ENCODE assay signal across 13 cellular contexts in genomic region chr17:16446338-16446983, GRCh38. TPM values are rescaled to one million over a fixed set of nuclear protein-coding genes. Genes with fewer than 3 reads are reported as not detected.
A peak's percentile ranks its signal among the peaks of the same experiment; 100 is the strongest.
DNase-seq lines count a peak whose midpoint lies in the region; ATAC-seq and TF ChIP-seq lines count a peak whose summit lies in the region.
"Had no signal": no experiment of that assay in that cellular context is flagged by ENCODE, and none has a peak within 500 bp of the region (broad histone marks: within the 10 kb centered on the region; RNA-seq: fewer than 3 reads in every experiment).

No MANE protein-coding gene starts in this region.

- H3K27ac ChIP-seq in breast epithelium (no peak overlapping the region), psoas muscle (no peak overlapping the region)
- H3K27ac ChIP-seq: C4-2B, suprapubic skin had no signal

- H3K9me3 Mint-ChIP-seq in MCF 10A (ENCODE audit: unreplicated experiment) (no peaks in the 10 kb centered on the region), brain (no peaks in the 10 kb centered on the region), progenitor cell of endocrine pancreas (ENCODE audit: low read depth) (no peaks in the 10 kb centered on the region)
- no peaks in the 10 kb centered on the region for H3K9me3 Mint-ChIP-seq in T-helper 2 cell treated with Interferon-gamma antibody and Interleukin-4, amounts not matched to agents 5 μg/mL and 100 μg/mL, for 36 hours

- no peak for ATAC-seq in psoas muscle

- TF ChIP-seq CTCF in MCF 10A (IDR thresholded peaks at IDR 0.05; ENCODE audit: unreplicated experiment) (no peak), breast epithelium (IDR thresholded peaks at IDR 0.05) (no peak), brain (conservative IDR thresholded peaks at IDR 0.05) (no peak), progenitor cell of endocrine pancreas (IDR thresholded peaks at IDR 0.05; ENCODE audit: unreplicated experiment) (no peak), psoas muscle (IDR thresholded peaks at IDR 0.05) (no peak)

- in situ Hi-C loops in ACHN (cut with HindIII; ENCODE audit: low pct_ligation_motif_present, low pct_unique_long_range_greater_than_20kb, low sequenced_read_pairs) = no loop called here

- H3K4me1 ChIP-seq in breast epithelium (no peaks in the 10 kb centered on the region), psoas muscle (peaks cover 15% of the 10 kb centered on the region)

- H3K27me3 ChIP-seq in breast epithelium (no peaks in the 10 kb centered on the region), psoas muscle (ENCODE audit: insufficient read depth in 3 of 3, low read length in 2 of 3) (no peaks in the 10 kb centered on the region)
- H3K27me3 ChIP-seq: suprapubic skin had no signal

- H3K9me3 ChIP-seq in breast epithelium = no peaks in the 10 kb centered on the region
- no peaks in the 10 kb centered on the region for H3K9me3 ChIP-seq in psoas muscle
- H3K9me3 ChIP-seq: suprapubic skin had no signal

- BruUV-seq in MCF 10A (replicated peaks; lab: Mats Ljungman, UMichigan) = no TSS peak

- POLR2A ChIA-PET in MCF 10A (lab: Yijun Ruan, JAX) = interaction anchor here (0.9 to 2.3 kb wide), 5 partner anchors 8 to 206 kb away, joined by 3 to 10 read pairs (median 3); partner anchors contain the start of gene UBB

- H3K4me3 ChIP-seq in breast epithelium (no peak overlapping the region), psoas muscle (no peak overlapping the region)
- H3K4me3 ChIP-seq: lung, suprapubic skin had no signal

- WGBS in psoas muscle, 3 donors = 87 to 93% (median 90%) methylated on average over 12 of the region's 12 CpGs

- H3K36me3 ChIP-seq in breast epithelium = no peaks in the 10 kb centered on the region
- H3K36me3 ChIP-seq in psoas muscle (ENCODE audit: insufficient read depth in 1 of 2, low read depth in 1 of 2) = peaks cover 2 to 73% of the 10 kb centered on the region in 2 donors

- H3K4me3 Mint-ChIP-seq in MCF 10A (ENCODE audit: unreplicated experiment) (no peak overlapping the region), brain (peak overlapping the region in 1 of 5 experiments; percentile 3), progenitor cell of endocrine pancreas (ENCODE audit: low read depth) (no peak overlapping the region)
- H3K4me3 Mint-ChIP-seq in T-helper 2 cell treated with Interferon-gamma antibody and Interleukin-4, amounts not matched to agents 5 μg/mL and 100 μg/mL, for 36 hours = no peak overlapping the region

- H3K4me1 Mint-ChIP-seq in MCF 10A (ENCODE audit: insufficient read depth, unreplicated experiment) (peaks cover 13% of the 10 kb centered on the region), brain (peaks cover 44% of the 10 kb centered on the region), progenitor cell of endocrine pancreas (ENCODE audit: low read depth) (peaks cover 18% of the 10 kb centered on the region)
- H3K4me1 Mint-ChIP-seq in T-helper 2 cell treated with Interferon-gamma antibody and Interleukin-4, amounts not matched to agents 5 μg/mL and 100 μg/mL, for 36 hours (ENCODE audit: low read depth) = peaks cover 9% of the 10 kb centered on the region

- no peaks in the 10 kb centered on the region for H3K27me3 Mint-ChIP-seq in MCF 10A (ENCODE audit: insufficient read depth, unreplicated experiment)
- H3K27me3 Mint-ChIP-seq in brain = peaks cover 2% of the 10 kb centered on the region
- no peaks in the 10 kb centered on the region for H3K27me3 Mint-ChIP-seq in progenitor cell of endocrine pancreas
- H3K27me3 Mint-ChIP-seq in T-helper 2 cell treated with Interferon-gamma antibody and Interleukin-4, amounts not matched to agents 5 μg/mL and 100 μg/mL, for 36 hours (ENCODE audit: low read depth) = no peaks in the 10 kb centered on the region

- TF ChIP-seq POLR2A in breast epithelium (IDR thresholded peaks at IDR 0.05) = no peak

- DNase-seq in MCF 10A (ENCODE audit: unreplicated experiment) (peak; percentile 29), breast epithelium (ENCODE audit: low spot score in 2 of 2) (no peak), MV-4-11 (lab: John Stamatoyannopoulos, UW) (peak; percentile 45), progenitor cell of endocrine pancreas (ENCODE audit: low spot score, unreplicated experiment) (no peak), ACHN (no peak), psoas muscle (no peak)
- no peak for DNase-seq in T-helper 2 cell treated with Interferon-gamma antibody and Interleukin-4, amounts not matched to agents 5 μg/mL and 100 μg/mL, for 36 hours (ENCODE audit: low spot score)
- DNase-seq: head of caudate nucleus, NCI-H1417 treated with DMSO at 0.1 percent for 48 hours had no signal

- CTCF ChIA-PET in MCF 10A (lab: Yijun Ruan, JAX) = interaction anchor here (1.3 to 4.9 kb wide), 2 partner anchors 61 to 83 kb away, joined by 5 to 22 read pairs; no protein-coding TSS in a partner anchor

- peaks cover 95% of the 10 kb centered on the region for H3K36me3 Mint-ChIP-seq in MCF 10A (ENCODE audit: insufficient read depth, unreplicated experiment)
- H3K36me3 Mint-ChIP-seq in brain = peaks cover 64% of the 10 kb centered on the region
- H3K36me3 Mint-ChIP-seq in progenitor cell of endocrine pancreas (ENCODE audit: insufficient read depth) = peaks cover 15% of the 10 kb centered on the region
- peaks cover 49% of the 10 kb centered on the region for H3K36me3 Mint-ChIP-seq in T-helper 2 cell treated with Interferon-gamma antibody and Interleukin-4, amounts not matched to agents 5 μg/mL and 100 μg/mL, for 36 hours (ENCODE audit: low read depth)

- intact Hi-C loops in MCF 10A (cut with micrococcal nuclease) (no loop called here), breast epithelium (cut with DNase I; ENCODE audit: low total_unique reads) (no loop called here), psoas muscle (cut with DNase I) (no loop called here)

- H3K27ac Mint-ChIP-seq in MCF 10A (ENCODE audit: low read depth, unreplicated experiment) = peak overlapping the region; percentile 10
- H3K27ac Mint-ChIP-seq in brain = peak overlapping the region in 4 of 5 experiments; percentile 30 to 83 (median 55)
- H3K27ac Mint-ChIP-seq in progenitor cell of endocrine pancreas = peak overlapping the region; percentile 67
- H3K27ac Mint-ChIP-seq in T-helper 2 cell treated with Interferon-gamma antibody and Interleukin-4, amounts not matched to agents 5 μg/mL and 100 μg/mL, for 36 hours = no peak overlapping the region

RNA-seq across cellular contexts. Expression of gene TRPV2, which starts 31.1 kb away (rescaled TPM):
- total RNA-seq in MCF 10A (2022) (not detected in 2 replicates), breast epithelium (10 to 100 TPM in 2 of 3 donors, 1 to 10 TPM in 1; 6.6 to 14.2 (median 11.3) TPM), progenitor cell of endocrine pancreas (1.3 and 2.1 TPM in 2 replicates), psoas muscle (10 to 100 TPM in 1 of 4 donors, 1 to 10 TPM in 3; 3.9 to 10.3 (median 6.7) TPM)
- polyA plus RNA-seq in brain (ENCODE audit: insufficient read depth, low read depth, low replicate concordance) (7.8 TPM), psoas muscle (1 to 10 TPM; 1.6 to 3.8 (median 3.4) TPM)

RNA-seq across cellular contexts. Expression of gene LRRC75A, which starts 45.5 kb away (rescaled TPM):
- 0.29 and 0.30 TPM in 2 replicates for total RNA-seq in MCF 10A (2022)
- 1 to 10 TPM; 1.5 to 3.3 (median 1.6) TPM for total RNA-seq in breast epithelium
- 38.0 TPM for polyA plus RNA-seq in brain (ENCODE audit: insufficient read depth, low read depth, low replicate concordance)
- 8.5 and 9.7 TPM in 2 replicates for total RNA-seq in progenitor cell of endocrine pancreas
- total RNA-seq in psoas muscle = under 1 TPM; 0.20 to 0.41 (median 0.29) TPM
- under 1 TPM; 0.23 to 0.69 (median 0.43) TPM for polyA plus RNA-seq in psoas muscle

Comparison
In these comparisons a context has a peak if more than half of its experiments do, and no peak if none do; other contexts are left out.
1. DNase-seq: peak in MCF 10A (single experiment) and MV-4-11 (single experiment); none in breast epithelium (0 of 2), progenitor cell of endocrine pancreas (single experiment), ACHN (single experiment), psoas muscle (0 of 2) and T-helper 2 cell treated with Interferon-gamma antibody and Interleukin-4, amounts not matched to agents 5 μg/mL and 100 μg/mL, for 36 hours (single experiment).